ENCODE assay signal across 24 cellular contexts in genomic region chr5:170251462-170251861, GRCh38. TPM values are rescaled to one million over a fixed set of nuclear protein-coding genes. Genes with fewer than 3 reads are reported as not detected.
DNase-seq lines count a peak whose midpoint lies in the region; ATAC-seq lines count a peak whose summit lies in the region.
"Had no signal": no experiment of that assay in that cellular context is flagged by ENCODE, and none has a peak within 500 bp of the region (broad histone marks: within the 10 kb centered on the region; RNA-seq: fewer than 3 reads in every experiment).

No MANE protein-coding gene starts in this region.

- no peak for ATAC-seq in activated CD8-positive, alpha-beta T cell treated with anti-CD3 and anti-CD28 coated beads, Interleukin-2, amount 10 ng/mL, durations not matched to agents 7 days and 5 days
- no peak for ATAC-seq in stimulated activated naive B cell treated with anti-CD40 and anti-IgM and Interleukin-4, amounts not matched to agents 10 μg/mL and 1 μg/mL and 100 μg/mL, for 72 hours (replicated peaks)
- ATAC-seq: gastroesophageal sphincter, pancreas had no signal

- H3K27ac Mint-ChIP-seq in activated CD8-positive, alpha-beta T cell treated with anti-CD3 and anti-CD28 coated beads, Interleukin-2, amount 10 ng/mL, durations not matched to agents 7 days and 5 days: peak overlapping the region; percentile 45
- no peak overlapping the region for H3K27ac Mint-ChIP-seq in stimulated activated naive B cell treated with anti-CD40 and anti-IgM and Interleukin-4, amounts not matched to agents 10 μg/mL and 1 μg/mL and 100 μg/mL, for 72 hours
- H3K27ac Mint-ChIP-seq: activated CD4-positive, alpha-beta T cell treated with anti-CD3 and anti-CD28 coated beads, Interleukin-2, amount 10 ng/mL, durations not matched to agents 7 days and 5 days; type B pancreatic cell had no signal

- H3K27ac ChIP-seq in HUES48 (ENCODE audit: low read depth, low read length) (peak overlapping the region; percentile 40), iPS-20b (ENCODE audit: low read length) (peak overlapping the region; percentile 0)
- H3K27ac ChIP-seq: adrenal gland, cardiac muscle cell, pancreas had no signal

- H3K27me3 Mint-ChIP-seq in activated CD8-positive, alpha-beta T cell treated with anti-CD3 and anti-CD28 coated beads, Interleukin-2, amount 10 ng/mL, durations not matched to agents 7 days and 5 days (ENCODE audit: low read depth): no peaks in the 10 kb centered on the region
- H3K27me3 Mint-ChIP-seq in stimulated activated naive B cell treated with anti-CD40 and anti-IgM and Interleukin-4, amounts not matched to agents 10 μg/mL and 1 μg/mL and 100 μg/mL, for 72 hours: no peaks in the 10 kb centered on the region
- H3K27me3 Mint-ChIP-seq: activated CD4-positive, alpha-beta T cell treated with anti-CD3 and anti-CD28 coated beads, Interleukin-2, amount 10 ng/mL, durations not matched to agents 7 days and 5 days; naive B cell; stimulated activated naive CD8-positive, alpha-beta T cell treated with anti-CD3 and anti-CD28 coated beads, Interleukin-15, Interleukin-2, amounts not matched to agents 100 ng/mL and 50 ng/mL, for 24 hours had no signal

- CTCF ChIA-PET in activated CD8-positive, alpha-beta T cell treated with anti-CD3 and anti-CD28 coated beads, Interleukin-2, amount 10 ng/mL, durations not matched to agents 7 days and 5 days (lab: Charles Lee): interaction anchor here (1.0 to 3.0 kb wide), 4 partner anchors 15 to 25 kb away, joined by 3 to 10 read pairs (median 4); no protein-coding TSS in a partner anchor

- H3K36me3 Mint-ChIP-seq in activated CD8-positive, alpha-beta T cell treated with anti-CD3 and anti-CD28 coated beads, Interleukin-2, amount 10 ng/mL, durations not matched to agents 7 days and 5 days (ENCODE audit: low read depth): peaks cover 96% of the 10 kb centered on the region
- peaks cover 21 to 46% of the 10 kb centered on the region in 2 donors for H3K36me3 Mint-ChIP-seq in stimulated activated naive B cell treated with anti-CD40 and anti-IgM and Interleukin-4, amounts not matched to agents 10 μg/mL and 1 μg/mL and 100 μg/mL, for 72 hours
- H3K36me3 Mint-ChIP-seq: type B pancreatic cell had no signal

- in situ Hi-C loops in HAP-1 (cut with MboI; ENCODE audit: low sequenced_read_pairs): no loop called here

- no peak overlapping the region for H3K9ac ChIP-seq in HUES48 (ENCODE audit: low read depth, low read length)
- peak overlapping the region; percentile 28; the same call in 1 of the 2 replicates for H3K9ac ChIP-seq in iPS-20b (ENCODE audit: low read depth, low read length)

- H3K36me3 ChIP-seq in HUES48 (ENCODE audit: control insufficient read depth, insufficient read depth, low read length) (no peaks in the 10 kb centered on the region), iPS-20b (ENCODE audit: insufficient read depth, low read depth, low read length) (no peaks in the 10 kb centered on the region), HAP-1 (replicated peaks) (no peaks in the 10 kb centered on the region)
- H3K36me3 ChIP-seq: cardiac muscle cell, gastroesophageal sphincter, pancreas had no signal

- H3K4me1 Mint-ChIP-seq in activated CD8-positive, alpha-beta T cell treated with anti-CD3 and anti-CD28 coated beads, Interleukin-2, amount 10 ng/mL, durations not matched to agents 7 days and 5 days (ENCODE audit: low read depth): peaks cover 64% of the 10 kb centered on the region
- H3K4me1 Mint-ChIP-seq in stimulated activated naive B cell treated with anti-CD40 and anti-IgM and Interleukin-4, amounts not matched to agents 10 μg/mL and 1 μg/mL and 100 μg/mL, for 72 hours: no peaks in the 10 kb centered on the region
- H3K4me1 Mint-ChIP-seq: naive B cell had no signal

- DNase-seq in NCI-H2029 treated with DMSO at 0.1 percent for 48 hours (lab: John Stamatoyannopoulos, UW): peak; percentile 9
- DNase-seq in NCI-H2029 (lab: John Stamatoyannopoulos, UW): no peak
- no peak for DNase-seq in activated CD8-positive, alpha-beta T cell treated with anti-CD3 and anti-CD28 coated beads, Interleukin-2, amount 10 ng/mL, durations not matched to agents 7 days and 5 days
- no peak for DNase-seq in HAP-1 (ENCODE audit: low spot score in 2 of 2)
- DNase-seq in stimulated activated naive B cell treated with anti-CD40 and anti-IgM and Interleukin-4, amounts not matched to agents 10 μg/mL and 1 μg/mL and 100 μg/mL, for 72 hours: no peak
- DNase-seq in NCI-H446 (lab: John Stamatoyannopoulos, UW): no peak
- DNase-seq: 8988T; activated CD4-positive, alpha-beta T cell treated with anti-CD3 and anti-CD28 coated beads, Interleukin-2, amount 10 ng/mL, durations not matched to agents 7 days and 5 days; adrenal gland; dermis blood vessel endothelial cell; KG1; mesenchymal stem cell; naive B cell; NCI-H1092 treated with DMSO at 0.1 percent for 48 hours; NK-92 treated with Interleukin-12 subunit alpha and Interleukin-12 subunit beta, amount 100 ng/mL, for 24 hours; pancreas; SW 1271 had no signal

- H3K27me3 ChIP-seq in HUES48 (ENCODE audit: control insufficient read depth, insufficient read depth, low read length): no peaks in the 10 kb centered on the region; the same call in 1 of the 2 replicates
- no peaks in the 10 kb centered on the region for H3K27me3 ChIP-seq in iPS-20b (ENCODE audit: insufficient read depth, low read length)
- H3K27me3 ChIP-seq in HAP-1 (ENCODE audit: low read depth): peaks cover 4% of the 10 kb centered on the region
- H3K27me3 ChIP-seq: adrenal gland, gastroesophageal sphincter had no signal

- H3K9me3 ChIP-seq in HUES48 (ENCODE audit: control insufficient read depth, insufficient read depth, low read length) (no peaks in the 10 kb centered on the region), iPS-20b (ENCODE audit: insufficient read depth, low read depth, low read length) (no peaks in the 10 kb centered on the region), HAP-1 (no peaks in the 10 kb centered on the region)
- H3K9me3 ChIP-seq: adrenal gland, gastroesophageal sphincter, pancreas had no signal

- H3K4me1 ChIP-seq in HUES48 (ENCODE audit: control insufficient read depth, insufficient read depth, low read length) (peaks cover 50% of the 10 kb centered on the region), iPS-20b (ENCODE audit: insufficient read depth, low read length) (peaks cover 50% of the 10 kb centered on the region), HAP-1 (peaks cover 7% of the 10 kb centered on the region; the same call in 1 of the 2 replicates)
- H3K4me1 ChIP-seq: pancreas had no signal

- H3K9me3 Mint-ChIP-seq in activated CD8-positive, alpha-beta T cell treated with anti-CD3 and anti-CD28 coated beads, Interleukin-2, amount 10 ng/mL, durations not matched to agents 7 days and 5 days (ENCODE audit: insufficient read depth): peaks cover 8% of the 10 kb centered on the region
- H3K9me3 Mint-ChIP-seq in stimulated activated naive B cell treated with anti-CD40 and anti-IgM and Interleukin-4, amounts not matched to agents 10 μg/mL and 1 μg/mL and 100 μg/mL, for 72 hours: no peaks in the 10 kb centered on the region
- H3K9me3 Mint-ChIP-seq: naive B cell, type B pancreatic cell had no signal

- no peak overlapping the region for H3K4me3 Mint-ChIP-seq in activated CD8-positive, alpha-beta T cell treated with anti-CD3 and anti-CD28 coated beads, Interleukin-2, amount 10 ng/mL, durations not matched to agents 7 days and 5 days
- no peak overlapping the region for H3K4me3 Mint-ChIP-seq in stimulated activated naive B cell treated with anti-CD40 and anti-IgM and Interleukin-4, amounts not matched to agents 10 μg/mL and 1 μg/mL and 100 μg/mL, for 72 hours
- H3K4me3 Mint-ChIP-seq: activated CD4-positive, alpha-beta T cell treated with anti-CD3 and anti-CD28 coated beads, Interleukin-2, amount 10 ng/mL, durations not matched to agents 7 days and 5 days; naive B cell; stimulated activated naive CD8-positive, alpha-beta T cell treated with anti-CD3 and anti-CD28 coated beads, Interleukin-15, Interleukin-2, amounts not matched to agents 100 ng/mL and 50 ng/mL, for 24 hours; type B pancreatic cell had no signal

- no peak overlapping the region for H3K4me3 ChIP-seq in HUES48 (ENCODE audit: low read depth, low read length)
- no peak overlapping the region for H3K4me3 ChIP-seq in iPS-20b (ENCODE audit: low read length)
- H3K4me3 ChIP-seq in HAP-1: no peak overlapping the region
- H3K4me3 ChIP-seq: adrenal gland, cardiac muscle cell, gastroesophageal sphincter, pancreas had no signal

- POLR2A ChIA-PET in activated CD8-positive, alpha-beta T cell treated with anti-CD3 and anti-CD28 coated beads, Interleukin-2, amount 10 ng/mL, durations not matched to agents 7 days and 5 days (lab: Charles Lee): no interaction called here

RNA-seq across cellular contexts. Expression of gene C5orf58, which starts 18.7 kb away (rescaled TPM):
- total RNA-seq in activated CD8-positive, alpha-beta T cell treated with anti-CD3 and anti-CD28 coated beads, Interleukin-2, amount 10 ng/mL, durations not matched to agents 7 days and 5 days: not detected
- total RNA-seq: activated CD4-positive, alpha-beta T cell treated with anti-CD3 and anti-CD28 coated beads, Interleukin-2, amount 10 ng/mL, durations not matched to agents 7 days and 5 days; cardiac muscle cell; dermis blood vessel endothelial cell; gastroesophageal sphincter; pancreas; sciatic nerve had no signal

RNA-seq across cellular contexts. Expression of gene LCP2, which starts 46.1 kb away (rescaled TPM):
- total RNA-seq in activated CD8-positive, alpha-beta T cell treated with anti-CD3 and anti-CD28 coated beads, Interleukin-2, amount 10 ng/mL, durations not matched to agents 7 days and 5 days: 100 to 1,000 TPM; 386 TPM
- total RNA-seq: cardiac muscle cell had no signal
